In the genomic region with DNA sequence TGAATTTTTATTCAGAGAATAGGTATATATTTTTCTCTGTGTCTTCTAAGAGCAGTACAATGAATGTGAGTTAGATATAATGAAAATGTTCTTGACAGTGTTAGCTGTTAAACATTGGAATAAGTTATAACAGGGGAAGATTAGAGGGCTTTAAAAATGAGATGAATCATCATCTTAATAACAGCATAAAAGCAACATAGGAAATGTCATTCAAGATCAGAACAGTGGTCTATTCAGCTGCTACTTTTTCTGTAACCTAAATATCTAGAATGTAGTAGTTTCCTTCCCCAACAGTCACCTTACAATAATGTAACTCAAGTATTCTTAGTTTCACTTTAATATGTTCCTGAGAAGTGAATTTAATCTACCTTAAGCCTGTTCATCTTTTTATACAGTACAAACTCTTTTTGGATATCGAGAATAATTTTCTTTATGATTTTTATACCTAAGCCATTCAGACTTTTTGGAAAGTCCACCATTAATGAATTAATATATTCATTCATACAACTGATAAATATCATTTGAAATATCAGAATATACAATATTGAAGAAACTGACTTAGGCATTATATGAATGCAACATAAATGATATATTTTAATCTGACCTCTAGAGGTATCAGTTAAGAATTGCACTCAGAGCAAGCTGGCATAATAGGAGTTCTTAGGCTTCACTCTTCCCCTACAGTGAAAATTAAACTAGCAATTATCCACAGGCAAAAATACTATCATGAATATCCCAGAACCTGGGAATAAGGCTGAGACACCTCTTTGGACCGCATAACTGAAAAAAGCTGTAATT, we compare ENCODE assay signal across 1 cellular context.
TF ChIP-seq lines count a peak whose summit lies in the region.

No MANE protein-coding gene starts in this region.

TF ChIP-seq in GM12878, 131 proteins besides CTCF, POLR2A, EP300 and RAD21 (continued from another document):
- TF ChIP-seq, protein P1, sequence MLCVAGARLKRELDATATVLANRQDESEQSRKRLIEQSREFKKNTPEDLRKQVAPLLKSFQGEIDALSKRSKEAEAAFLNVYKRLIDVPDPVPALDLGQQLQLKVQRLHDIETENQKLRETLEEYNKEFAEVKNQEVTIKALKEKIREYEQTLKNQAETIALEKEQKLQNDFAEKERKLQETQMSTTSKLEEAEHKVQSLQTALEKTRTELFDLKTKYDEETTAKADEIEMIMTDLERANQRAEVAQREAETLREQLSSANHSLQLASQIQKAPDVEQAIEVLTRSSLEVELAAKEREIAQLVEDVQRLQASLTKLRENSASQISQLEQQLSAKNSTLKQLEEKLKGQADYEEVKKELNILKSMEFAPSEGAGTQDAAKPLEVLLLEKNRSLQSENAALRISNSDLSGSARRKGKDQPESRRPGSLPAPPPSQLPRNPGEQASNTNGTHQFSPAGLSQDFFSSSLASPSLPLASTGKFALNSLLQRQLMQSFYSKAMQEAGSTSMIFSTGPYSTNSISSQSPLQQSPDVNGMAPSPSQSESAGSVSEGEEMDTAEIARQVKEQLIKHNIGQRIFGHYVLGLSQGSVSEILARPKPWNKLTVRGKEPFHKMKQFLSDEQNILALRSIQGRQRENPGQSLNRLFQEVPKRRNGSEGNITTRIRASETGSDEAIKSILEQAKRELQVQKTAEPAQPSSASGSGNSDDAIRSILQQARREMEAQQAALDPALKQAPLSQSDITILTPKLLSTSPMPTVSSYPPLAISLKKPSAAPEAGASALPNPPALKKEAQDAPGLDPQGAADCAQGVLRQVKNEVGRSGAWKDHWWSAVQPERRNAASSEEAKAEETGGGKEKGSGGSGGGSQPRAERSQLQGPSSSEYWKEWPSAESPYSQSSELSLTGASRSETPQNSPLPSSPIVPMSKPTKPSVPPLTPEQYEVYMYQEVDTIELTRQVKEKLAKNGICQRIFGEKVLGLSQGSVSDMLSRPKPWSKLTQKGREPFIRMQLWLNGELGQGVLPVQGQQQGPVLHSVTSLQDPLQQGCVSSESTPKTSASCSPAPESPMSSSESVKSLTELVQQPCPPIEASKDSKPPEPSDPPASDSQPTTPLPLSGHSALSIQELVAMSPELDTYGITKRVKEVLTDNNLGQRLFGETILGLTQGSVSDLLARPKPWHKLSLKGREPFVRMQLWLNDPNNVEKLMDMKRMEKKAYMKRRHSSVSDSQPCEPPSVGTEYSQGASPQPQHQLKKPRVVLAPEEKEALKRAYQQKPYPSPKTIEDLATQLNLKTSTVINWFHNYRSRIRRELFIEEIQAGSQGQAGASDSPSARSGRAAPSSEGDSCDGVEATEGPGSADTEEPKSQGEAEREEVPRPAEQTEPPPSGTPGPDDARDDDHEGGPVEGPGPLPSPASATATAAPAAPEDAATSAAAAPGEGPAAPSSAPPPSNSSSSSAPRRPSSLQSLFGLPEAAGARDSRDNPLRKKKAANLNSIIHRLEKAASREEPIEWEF (IDR thresholded peaks at IDR 0.05; ENCODE audit: insufficient replicate concordance, low read depth, low read length): no peak
- TF ChIP-seq STAT1 (conservative IDR thresholded peaks at IDR 0.05) (no peak), PAX8 (IDR thresholded peaks at IDR 0.05) (no peak)
TF ChIP-seq in GM12878: peak in this region for 0.
